Comparison of ENCODE assay signal across 1 cellular context in genomic region chr3:105837143-105837740, GRCh38.
TF ChIP-seq lines count a peak whose summit lies in the region.

No MANE protein-coding gene starts in this region.

TF ChIP-seq in SK-N-SH treated with all-trans-retinoic acid at 6 μM for 48 hours, 23 proteins besides CTCF, POLR2A, EP300 and RAD21 (continued from another document):
- TF ChIP-seq TSHZ2 (CRISPR knock-in tag; IDR thresholded peaks at IDR 0.05), result no peak
- no peak for TF ChIP-seq BACH2 (CRISPR knock-in tag; IDR thresholded peaks at IDR 0.05; ENCODE audit: borderline replicate concordance)
